Comparison of ENCODE assay signal across 38 cellular contexts in the genomic region with DNA sequence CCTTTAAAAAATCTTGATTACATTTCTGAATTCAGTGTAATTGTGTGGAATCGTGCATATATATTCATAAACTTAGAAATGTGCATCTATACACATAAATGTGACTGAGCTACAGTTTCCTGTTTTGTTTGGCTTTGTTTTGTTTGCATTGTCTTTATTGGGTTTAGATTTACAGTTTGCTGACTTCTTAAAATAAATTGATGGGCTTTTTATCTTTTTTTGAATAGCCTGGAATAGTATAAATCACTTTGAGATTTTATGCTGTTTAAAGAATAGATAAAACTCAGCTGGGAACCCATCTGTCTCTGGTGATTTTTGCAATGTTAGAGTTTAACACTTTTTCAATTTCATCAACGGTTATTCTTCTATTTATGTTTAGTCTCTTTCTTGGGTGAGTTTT.
"Had no signal": no experiment of that assay in that cellular context is flagged by ENCODE, and none has a peak within 500 bp of the region (broad histone marks: within the 10 kb centered on the region; RNA-seq: fewer than 3 reads in every experiment).

No MANE protein-coding gene starts in this region.

- H3K27me3 Mint-ChIP-seq: activated naive CD4-positive, alpha-beta T cell treated with anti-CD3 and anti-CD28 coated beads, Interleukin-2, amount 10 ng/mL, durations not matched to agents 7 days and 5 days; activated naive CD4-positive, alpha-beta T cell treated with anti-CD3 and anti-CD28 coated beads, Interleukin-2, amount 50 U/mL, for 24 hours; activated naive CD8-positive, alpha-beta T cell treated with anti-CD3 and anti-CD28 coated beads for 36 hours; brain had no signal

- H3K4me3 Mint-ChIP-seq: activated naive CD4-positive, alpha-beta T cell treated with anti-CD3 and anti-CD28 coated beads for 36 hours; activated naive CD4-positive, alpha-beta T cell treated with anti-CD3 and anti-CD28 coated beads, Interleukin-2, amount 10 ng/mL, durations not matched to agents 7 days and 5 days; activated naive CD4-positive, alpha-beta T cell treated with anti-CD3 and anti-CD28 coated beads, Interleukin-2, amount 50 U/mL, for 24 hours; activated naive CD8-positive, alpha-beta T cell; activated naive CD8-positive, alpha-beta T cell treated with anti-CD3 and anti-CD28 coated beads for 36 hours; activated naive CD8-positive, alpha-beta T cell treated with anti-CD3 and anti-CD28 coated beads, Interleukin-2, amount 10 ng/mL, durations not matched to agents 7 days and 5 days; activated naive CD8-positive, alpha-beta T cell treated with anti-CD3 and anti-CD28 coated beads, Interleukin-2, amount 50 U/mL, for 24 hours; activated T-cell treated with anti-CD3 and anti-CD28 coated beads, Interleukin-2, amount 50 U/mL, for 24 hours; activated T-cell treated with anti-CD3 and anti-CD28 coated beads, Interleukin-2, amount 50 U/mL, for 4 hours; activated T-cell treated with anti-CD3 and anti-CD28 coated beads, Interleukin-2, amount 50 U/mL, for 72 hours; activated T-helper 1 cell treated with anti-CD3 and anti-CD28 coated beads, Interleukin-12 subunit alpha, Interleukin-12 subunit beta, Interleukin-2, Interleukin-4 antibody, amounts not matched to agents 30 ng/mL and 10 ng/mL and 1 ng/mL, durations not matched to agents 14 hours and 24 hours and 36 hours; activated T-helper 17 cell treated with anti-CD3 and anti-CD28 coated beads, Interleukin-2, amount 50 U/mL, for 72 hours; brain; central memory CD8-positive, alpha-beta T cell had no signal

- H3K36me3 ChIP-seq: adrenal gland, ascending aorta, brain microvascular endothelial cell, breast epithelium, cardiac muscle cell had no signal

- DNase-seq: activated effector memory CD4-positive, alpha-beta T cell treated with anti-CD3 and anti-CD28 coated beads, Interleukin-2, amount 50 U/mL, for 16 hours; activated effector memory CD4-positive, alpha-beta T cell treated with Interleukin-2 at 50 U/mL for 16 hours; activated gamma-delta T cell; activated gamma-delta T cell treated with Interleukin-2 at 50 U/mL for 16 hours; activated naive CD4-positive, alpha-beta T cell; activated naive CD4-positive, alpha-beta T cell treated with anti-CD3 and anti-CD28 coated beads for 36 hours; activated naive CD4-positive, alpha-beta T cell treated with anti-CD3 and anti-CD28 coated beads, Interleukin-2, amount 10 ng/mL, durations not matched to agents 7 days and 5 days; activated naive CD4-positive, alpha-beta T cell treated with anti-CD3 and anti-CD28 coated beads, Interleukin-2, amount 50 U/mL, for 16 hours; activated naive CD4-positive, alpha-beta T cell treated with Interleukin-2 at 50 U/mL for 16 hours; activated naive CD8-positive, alpha-beta T cell treated with anti-CD3 and anti-CD28 coated beads for 36 hours; activated naive CD8-positive, alpha-beta T cell treated with anti-CD3 and anti-CD28 coated beads, Interleukin-2, amount 10 ng/mL, durations not matched to agents 7 days and 5 days; activated naive CD8-positive, alpha-beta T cell treated with anti-CD3 and anti-CD28 coated beads, Interleukin-2, amount 50 U/mL, for 24 hours; activated T-cell treated with anti-CD3 and anti-CD28 coated beads, Interleukin-2, amount 50 U/mL, for 1 hour; activated T-cell treated with anti-CD3 and anti-CD28 coated beads, Interleukin-2, amount 50 U/mL, for 24 hours; activated T-cell treated with anti-CD3 and anti-CD28 coated beads, Interleukin-2, amount 50 U/mL, for 4 hours; activated T-cell treated with anti-CD3 and anti-CD28 coated beads, Interleukin-2, amount 50 U/mL, for 48 hours; activated T-cell treated with anti-CD3 and anti-CD28 coated beads, Interleukin-2, amount 50 U/mL, for 72 hours; adrenal gland; amniotic stem cell; amygdala; anterior cingulate cortex; aorta; body of pancreas; brain microvascular endothelial cell; caudate nucleus; central memory CD4-positive, alpha-beta T cell; cerebellar nuclear complex had no signal

- H3K9me3 Mint-ChIP-seq: activated naive CD4-positive, alpha-beta T cell treated with anti-CD3 and anti-CD28 coated beads for 36 hours; activated naive CD4-positive, alpha-beta T cell treated with anti-CD3 and anti-CD28 coated beads, Interleukin-2, amount 10 ng/mL, durations not matched to agents 7 days and 5 days; activated naive CD4-positive, alpha-beta T cell treated with anti-CD3 and anti-CD28 coated beads, Interleukin-2, amount 50 U/mL, for 24 hours; activated naive CD4-positive, alpha-beta T cell treated with anti-CD3 and anti-CD28 coated beads, Interleukin-2, amount 50 U/mL, for 72 hours; activated naive CD8-positive, alpha-beta T cell treated with anti-CD3 and anti-CD28 coated beads for 36 hours; activated naive CD8-positive, alpha-beta T cell treated with anti-CD3 and anti-CD28 coated beads, Interleukin-2, amount 10 ng/mL, durations not matched to agents 7 days and 5 days; activated naive CD8-positive, alpha-beta T cell treated with anti-CD3 and anti-CD28 coated beads, Interleukin-2, amount 50 U/mL, for 24 hours; activated T-cell treated with anti-CD3 and anti-CD28 coated beads, Interleukin-2, amount 50 U/mL, for 24 hours; activated T-cell treated with anti-CD3 and anti-CD28 coated beads, Interleukin-2, amount 50 U/mL, for 4 hours; activated T-cell treated with anti-CD3 and anti-CD28 coated beads, Interleukin-2, amount 50 U/mL, for 72 hours; activated T-helper 1 cell treated with anti-CD3 and anti-CD28 coated beads, Interleukin-12 subunit alpha, Interleukin-12 subunit beta, Interleukin-2, Interleukin-4 antibody, amounts not matched to agents 30 ng/mL and 10 ng/mL and 1 ng/mL, durations not matched to agents 14 hours and 24 hours and 36 hours; activated T-helper 17 cell treated with anti-CD3 and anti-CD28 coated beads, Interleukin-2, amount 50 U/mL, for 72 hours; activated T-helper 2 cell treated with anti-CD3 and anti-CD28 coated beads, Interferon-gamma antibody, Interleukin-2, Interleukin-4, amounts not matched to agents 10 μg/mL and 5 μg/mL and 100 μg/mL, durations not matched to agents 14 hours and 24 hours and 36 hours; brain; central memory CD8-positive, alpha-beta T cell had no signal

- H3K4me1 ChIP-seq: adrenal gland, ascending aorta, body of pancreas, breast epithelium had no signal

- H3K27ac ChIP-seq: adrenal gland, ascending aorta, body of pancreas, brain microvascular endothelial cell, breast epithelium, cardiac muscle cell had no signal

- H3K4me3 ChIP-seq: adrenal gland, ascending aorta, body of pancreas, breast epithelium, cardiac muscle cell had no signal

- H3K4me1 Mint-ChIP-seq: activated naive CD4-positive, alpha-beta T cell treated with anti-CD3 and anti-CD28 coated beads, Interleukin-2, amount 10 ng/mL, durations not matched to agents 7 days and 5 days; activated naive CD4-positive, alpha-beta T cell treated with anti-CD3 and anti-CD28 coated beads, Interleukin-2, amount 50 U/mL, for 24 hours; activated naive CD8-positive, alpha-beta T cell treated with anti-CD3 and anti-CD28 coated beads for 36 hours; activated naive CD8-positive, alpha-beta T cell treated with anti-CD3 and anti-CD28 coated beads, Interleukin-2, amount 10 ng/mL, durations not matched to agents 7 days and 5 days; activated naive CD8-positive, alpha-beta T cell treated with anti-CD3 and anti-CD28 coated beads, Interleukin-2, amount 50 U/mL, for 24 hours; activated T-helper 17 cell treated with anti-CD3 and anti-CD28 coated beads, Interleukin-2, amount 50 U/mL, for 72 hours; brain; central memory CD8-positive, alpha-beta T cell had no signal

- ATAC-seq: activated naive CD4-positive, alpha-beta T cell treated with anti-CD3 and anti-CD28 coated beads, Interleukin-2, amount 50 U/mL, for 72 hours; activated naive CD8-positive, alpha-beta T cell treated with anti-CD3 and anti-CD28 coated beads, Interleukin-2, amount 50 U/mL, for 24 hours; activated T-cell treated with anti-CD3 and anti-CD28 coated beads, Interleukin-2, amount 50 U/mL, for 4 hours; activated T-cell treated with anti-CD3 and anti-CD28 coated beads, Interleukin-2, amount 50 U/mL, for 72 hours; activated T-helper 17 cell treated with anti-CD3 and anti-CD28 coated beads, Interleukin-2, amount 50 U/mL, for 72 hours; body of pancreas had no signal

- H3K27ac Mint-ChIP-seq: activated naive CD4-positive, alpha-beta T cell treated with anti-CD3 and anti-CD28 coated beads for 36 hours; activated naive CD4-positive, alpha-beta T cell treated with anti-CD3 and anti-CD28 coated beads, Interleukin-2, amount 10 ng/mL, durations not matched to agents 7 days and 5 days; activated naive CD4-positive, alpha-beta T cell treated with anti-CD3 and anti-CD28 coated beads, Interleukin-2, amount 50 U/mL, for 24 hours; activated naive CD4-positive, alpha-beta T cell treated with anti-CD3 and anti-CD28 coated beads, Interleukin-2, amount 50 U/mL, for 72 hours; activated naive CD8-positive, alpha-beta T cell; activated naive CD8-positive, alpha-beta T cell treated with anti-CD3 and anti-CD28 coated beads for 36 hours; activated naive CD8-positive, alpha-beta T cell treated with anti-CD3 and anti-CD28 coated beads, Interleukin-2, amount 10 ng/mL, durations not matched to agents 7 days and 5 days; activated naive CD8-positive, alpha-beta T cell treated with anti-CD3 and anti-CD28 coated beads, Interleukin-2, amount 50 U/mL, for 24 hours; activated T-cell treated with anti-CD3 and anti-CD28 coated beads, Interleukin-2, amount 50 U/mL, for 24 hours; activated T-cell treated with anti-CD3 and anti-CD28 coated beads, Interleukin-2, amount 50 U/mL, for 72 hours; activated T-helper 1 cell treated with anti-CD3 and anti-CD28 coated beads, Interleukin-12 subunit alpha, Interleukin-12 subunit beta, Interleukin-2, Interleukin-4 antibody, amounts not matched to agents 30 ng/mL and 10 ng/mL and 1 ng/mL, durations not matched to agents 14 hours and 24 hours and 36 hours; activated T-helper 17 cell treated with anti-CD3 and anti-CD28 coated beads, Interleukin-2, amount 50 U/mL, for 72 hours; activated T-helper 2 cell treated with anti-CD3 and anti-CD28 coated beads, Interferon-gamma antibody, Interleukin-2, Interleukin-4, amounts not matched to agents 10 μg/mL and 5 μg/mL and 100 μg/mL, durations not matched to agents 14 hours and 24 hours and 36 hours; brain had no signal

- H3K9me3 ChIP-seq: adrenal gland, ascending aorta, body of pancreas, breast epithelium had no signal

- H3K36me3 Mint-ChIP-seq: activated naive CD4-positive, alpha-beta T cell treated with anti-CD3 and anti-CD28 coated beads, Interleukin-2, amount 10 ng/mL, durations not matched to agents 7 days and 5 days; activated naive CD4-positive, alpha-beta T cell treated with anti-CD3 and anti-CD28 coated beads, Interleukin-2, amount 50 U/mL, for 24 hours; activated naive CD4-positive, alpha-beta T cell treated with anti-CD3 and anti-CD28 coated beads, Interleukin-2, amount 50 U/mL, for 72 hours; activated naive CD8-positive, alpha-beta T cell treated with anti-CD3 and anti-CD28 coated beads for 36 hours; activated naive CD8-positive, alpha-beta T cell treated with anti-CD3 and anti-CD28 coated beads, Interleukin-2, amount 10 ng/mL, durations not matched to agents 7 days and 5 days; brain had no signal
